1 cellular context compared by ENCODE assay signal in genomic region chr20:53714524-53714923, GRCh38.
TF ChIP-seq lines count a peak whose summit lies in the region.

No MANE protein-coding gene starts in this region.

TF ChIP-seq in H1, 55 proteins besides CTCF, POLR2A, EP300 and RAD21:
- TF ChIP-seq NANOG (IDR thresholded peaks at IDR 0.05; ENCODE audit: insufficient read depth, low read depth, low read length, poor library complexity, severe bottlenecking) (no peak), KDM1A (IDR thresholded peaks at IDR 0.05; ENCODE audit: borderline replicate concordance, low read length) (peak; percentile 74; the same call in 1 of the 2 replicates), CBX8 (IDR thresholded peaks at IDR 0.05; ENCODE audit: borderline replicate concordance, low read depth, low read length) (no peak)
